ENCODE assay signal across 2 cellular contexts in the genomic region with DNA sequence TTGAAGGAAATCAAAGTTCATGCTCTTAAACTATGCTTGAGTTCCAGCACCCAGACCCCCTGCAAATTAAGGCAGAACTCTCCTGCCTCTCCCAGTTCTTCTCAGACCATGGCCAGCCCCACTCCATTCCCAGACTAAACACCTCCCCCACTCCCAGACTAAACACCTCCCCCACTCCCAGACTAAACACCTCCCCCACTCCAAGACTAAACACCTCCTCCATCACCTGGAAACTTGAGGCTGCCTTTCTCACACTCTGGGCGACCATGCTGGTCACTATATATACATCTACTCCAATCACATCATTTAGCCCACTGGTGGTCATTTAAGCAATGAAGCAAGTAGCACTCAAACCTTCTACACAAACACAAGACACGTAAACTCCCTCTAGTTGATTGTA.
TF ChIP-seq lines count a peak whose summit lies in the region.

No MANE protein-coding gene starts in this region.

TF ChIP-seq in GM12891, 5 proteins besides CTCF, POLR2A, EP300 and RAD21 (continued from another document):
- no peak for TF ChIP-seq SPI1 (IDR thresholded peaks at IDR 0.05; ENCODE audit: low read depth, low read length)
- TF ChIP-seq POLR2AphosphoS5 (IDR thresholded peaks at IDR 0.05; ENCODE audit: low read depth, low read length), result no peak

TF ChIP-seq in IMR-90, 13 proteins besides CTCF, POLR2A, EP300 and RAD21 (continued from another document):
- TF ChIP-seq, protein P1, sequence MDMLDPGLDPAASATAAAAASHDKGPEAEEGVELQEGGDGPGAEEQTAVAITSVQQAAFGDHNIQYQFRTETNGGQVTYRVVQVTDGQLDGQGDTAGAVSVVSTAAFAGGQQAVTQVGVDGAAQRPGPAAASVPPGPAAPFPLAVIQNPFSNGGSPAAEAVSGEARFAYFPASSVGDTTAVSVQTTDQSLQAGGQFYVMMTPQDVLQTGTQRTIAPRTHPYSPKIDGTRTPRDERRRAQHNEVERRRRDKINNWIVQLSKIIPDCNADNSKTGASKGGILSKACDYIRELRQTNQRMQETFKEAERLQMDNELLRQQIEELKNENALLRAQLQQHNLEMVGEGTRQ (IDR thresholded peaks at IDR 0.05; ENCODE audit: low read depth, low read length), result no peak
- TF ChIP-seq, protein P2, sequence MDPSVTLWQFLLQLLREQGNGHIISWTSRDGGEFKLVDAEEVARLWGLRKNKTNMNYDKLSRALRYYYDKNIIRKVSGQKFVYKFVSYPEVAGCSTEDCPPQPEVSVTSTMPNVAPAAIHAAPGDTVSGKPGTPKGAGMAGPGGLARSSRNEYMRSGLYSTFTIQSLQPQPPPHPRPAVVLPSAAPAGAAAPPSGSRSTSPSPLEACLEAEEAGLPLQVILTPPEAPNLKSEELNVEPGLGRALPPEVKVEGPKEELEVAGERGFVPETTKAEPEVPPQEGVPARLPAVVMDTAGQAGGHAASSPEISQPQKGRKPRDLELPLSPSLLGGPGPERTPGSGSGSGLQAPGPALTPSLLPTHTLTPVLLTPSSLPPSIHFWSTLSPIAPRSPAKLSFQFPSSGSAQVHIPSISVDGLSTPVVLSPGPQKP (IDR thresholded peaks at IDR 0.05; ENCODE audit: borderline replicate concordance, low read depth, low read length), result no peak
- TF ChIP-seq RCOR1 (IDR thresholded peaks at IDR 0.05; ENCODE audit: insufficient replicate concordance, low read length), result no peak
- no peak for TF ChIP-seq BHLHE40 (IDR thresholded peaks at IDR 0.05; ENCODE audit: low read depth, low read length)
